Comparison of ENCODE assay signal across 14 cellular contexts in genomic region chr9:81431662-81432061, GRCh38.
DNase-seq lines count a peak whose midpoint lies in the region; ATAC-seq and TF ChIP-seq lines count a peak whose summit lies in the region.
"Had no signal": no experiment of that assay in that cellular context is flagged by ENCODE, and none has a peak within 500 bp of the region (broad histone marks: within the 10 kb centered on the region; RNA-seq: fewer than 3 reads in every experiment).

No MANE protein-coding gene starts in this region.

- CTCF ChIA-PET in activated CD8-positive, alpha-beta memory T cell treated with anti-CD3 and anti-CD28 coated beads, Interleukin-2, amount 10 ng/mL, durations not matched to agents 7 days and 5 days (lab: Charles Lee): no interaction called here

- no peak overlapping the region for H3K4me3 Mint-ChIP-seq in activated CD8-positive, alpha-beta memory T cell treated with anti-CD3 and anti-CD28 coated beads, Interleukin-2, amount 10 ng/mL, durations not matched to agents 7 days and 5 days
- H3K4me3 Mint-ChIP-seq in progenitor cell of endocrine pancreas (ENCODE audit: low read depth): no peak overlapping the region

- no peaks in the 10 kb centered on the region for H3K27me3 Mint-ChIP-seq in activated CD8-positive, alpha-beta memory T cell treated with anti-CD3 and anti-CD28 coated beads, Interleukin-2, amount 10 ng/mL, durations not matched to agents 7 days and 5 days
- no peaks in the 10 kb centered on the region for H3K27me3 Mint-ChIP-seq in progenitor cell of endocrine pancreas

- no peaks in the 10 kb centered on the region for H3K36me3 Mint-ChIP-seq in activated CD8-positive, alpha-beta memory T cell treated with anti-CD3 and anti-CD28 coated beads, Interleukin-2, amount 10 ng/mL, durations not matched to agents 7 days and 5 days
- H3K36me3 Mint-ChIP-seq in progenitor cell of endocrine pancreas (ENCODE audit: insufficient read depth): peaks cover 2% of the 10 kb centered on the region

- DNase-seq in DMS53 (lab: John Stamatoyannopoulos, UW) (peak; percentile 34), DMS53 treated with DMSO at 0.1 percent for 48 hours (lab: John Stamatoyannopoulos, UW; ENCODE audit: unreplicated experiment) (no peak), RPMI7951 (ENCODE audit: low read depth) (peak; percentile 96), fibroblast of gingiva (ENCODE audit: low read depth) (peak; percentile 95), smooth muscle cell of the brain vasculature (ENCODE audit: low read depth, low spot score) (peak; percentile 10), NCI-H510A treated with DMSO at 0.1 percent for 48 hours (lab: John Stamatoyannopoulos, UW) (no peak), progenitor cell of endocrine pancreas (ENCODE audit: low spot score, unreplicated experiment) (no peak)
- no peak for DNase-seq in activated CD8-positive, alpha-beta memory T cell treated with anti-CD3 and anti-CD28 coated beads, Interleukin-2, amount 10 ng/mL, durations not matched to agents 7 days and 5 days
- DNase-seq: activated gamma-delta T cell, DMS 273 treated with DMSO at 0.1 percent for 48 hours, left ventricle myocardium inferior, NCI-H1417 treated with DMSO at 0.1 percent for 48 hours, NCI-H69, substantia nigra had no signal

- ATAC-seq in activated CD8-positive, alpha-beta memory T cell treated with anti-CD3 and anti-CD28 coated beads, Interleukin-2, amount 10 ng/mL, durations not matched to agents 7 days and 5 days: no peak

- peaks cover 15% of the 10 kb centered on the region for H3K9me3 Mint-ChIP-seq in activated CD8-positive, alpha-beta memory T cell treated with anti-CD3 and anti-CD28 coated beads, Interleukin-2, amount 10 ng/mL, durations not matched to agents 7 days and 5 days (ENCODE audit: low read depth)
- peaks cover 32% of the 10 kb centered on the region for H3K9me3 Mint-ChIP-seq in progenitor cell of endocrine pancreas (ENCODE audit: low read depth)

- no peak overlapping the region for H3K27ac Mint-ChIP-seq in activated CD8-positive, alpha-beta memory T cell treated with anti-CD3 and anti-CD28 coated beads, Interleukin-2, amount 10 ng/mL, durations not matched to agents 7 days and 5 days
- no peak overlapping the region for H3K27ac Mint-ChIP-seq in progenitor cell of endocrine pancreas

- no peak for TF ChIP-seq CTCF in progenitor cell of endocrine pancreas (IDR thresholded peaks at IDR 0.05; ENCODE audit: unreplicated experiment)

- no peaks in the 10 kb centered on the region for H3K4me1 Mint-ChIP-seq in activated CD8-positive, alpha-beta memory T cell treated with anti-CD3 and anti-CD28 coated beads, Interleukin-2, amount 10 ng/mL, durations not matched to agents 7 days and 5 days
- H3K4me1 Mint-ChIP-seq in progenitor cell of endocrine pancreas (ENCODE audit: low read depth): no peaks in the 10 kb centered on the region

Comparison
In these comparisons a context has a peak if more than half of its experiments do, and no peak if none do; other contexts are left out.
1. DNase-seq: peak in DMS53 (single experiment), RPMI7951 (single experiment), fibroblast of gingiva (single experiment) and smooth muscle cell of the brain vasculature (single experiment); none in DMS53 treated with DMSO at 0.1 percent for 48 hours (single experiment), NCI-H510A treated with DMSO at 0.1 percent for 48 hours (single experiment), activated CD8-positive, alpha-beta memory T cell treated with anti-CD3 and anti-CD28 coated beads, Interleukin-2, amount 10 ng/mL, durations not matched to agents 7 days and 5 days (single experiment) and progenitor cell of endocrine pancreas (single experiment).